Comparison of ENCODE assay signal across 1 cellular context in the genomic region with DNA sequence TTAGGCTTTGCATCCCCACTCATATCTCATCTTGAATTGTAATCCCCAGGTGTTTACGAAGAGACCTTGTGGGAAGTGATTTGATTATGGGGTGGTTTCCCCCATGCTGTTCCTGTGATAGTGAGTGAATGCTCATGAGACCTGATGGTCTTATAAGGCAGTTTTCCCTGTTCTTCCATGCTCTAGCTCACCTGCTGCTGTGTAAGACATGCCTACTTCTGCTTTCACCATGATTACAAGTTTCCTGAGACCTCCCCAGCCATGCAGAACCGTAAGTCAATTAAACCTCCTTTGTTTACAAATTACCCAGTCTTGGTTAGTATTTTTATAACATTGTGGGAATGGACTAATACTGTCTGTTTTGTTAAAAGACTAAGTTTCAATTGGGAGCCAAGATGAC.
A peak's percentile ranks its signal among the peaks of the same experiment; 100 is the strongest.
TF ChIP-seq lines count a peak whose summit lies in the region.

No MANE protein-coding gene starts in this region.

TF ChIP-seq in GM12878, 131 proteins besides CTCF, POLR2A, EP300 and RAD21 (continued from another document):
- TF ChIP-seq, protein P1, sequence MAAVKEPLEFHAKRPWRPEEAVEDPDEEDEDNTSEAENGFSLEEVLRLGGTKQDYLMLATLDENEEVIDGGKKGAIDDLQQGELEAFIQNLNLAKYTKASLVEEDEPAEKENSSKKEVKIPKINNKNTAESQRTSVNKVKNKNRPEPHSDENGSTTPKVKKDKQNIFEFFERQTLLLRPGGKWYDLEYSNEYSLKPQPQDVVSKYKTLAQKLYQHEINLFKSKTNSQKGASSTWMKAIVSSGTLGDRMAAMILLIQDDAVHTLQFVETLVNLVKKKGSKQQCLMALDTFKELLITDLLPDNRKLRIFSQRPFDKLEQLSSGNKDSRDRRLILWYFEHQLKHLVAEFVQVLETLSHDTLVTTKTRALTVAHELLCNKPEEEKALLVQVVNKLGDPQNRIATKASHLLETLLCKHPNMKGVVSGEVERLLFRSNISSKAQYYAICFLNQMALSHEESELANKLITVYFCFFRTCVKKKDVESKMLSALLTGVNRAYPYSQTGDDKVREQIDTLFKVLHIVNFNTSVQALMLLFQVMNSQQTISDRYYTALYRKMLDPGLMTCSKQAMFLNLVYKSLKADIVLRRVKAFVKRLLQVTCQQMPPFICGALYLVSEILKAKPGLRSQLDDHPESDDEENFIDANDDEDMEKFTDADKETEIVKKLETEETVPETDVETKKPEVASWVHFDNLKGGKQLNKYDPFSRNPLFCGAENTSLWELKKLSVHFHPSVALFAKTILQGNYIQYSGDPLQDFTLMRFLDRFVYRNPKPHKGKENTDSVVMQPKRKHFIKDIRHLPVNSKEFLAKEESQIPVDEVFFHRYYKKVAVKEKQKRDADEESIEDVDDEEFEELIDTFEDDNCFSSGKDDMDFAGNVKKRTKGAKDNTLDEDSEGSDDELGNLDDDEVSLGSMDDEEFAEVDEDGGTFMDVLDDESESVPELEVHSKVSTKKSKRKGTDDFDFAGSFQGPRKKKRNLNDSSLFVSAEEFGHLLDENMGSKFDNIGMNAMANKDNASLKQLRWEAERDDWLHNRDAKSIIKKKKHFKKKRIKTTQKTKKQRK (IDR thresholded peaks at IDR 0.05; ENCODE audit: low read depth, low read length), result no peak
- TF ChIP-seq WRNIP1 (IDR thresholded peaks at IDR 0.05; ENCODE audit: borderline replicate concordance, low read depth, low read length) (no peak), SRF (IDR thresholded peaks at IDR 0.05; ENCODE audit: low read depth in 2 of 2, low read length in 2 of 2) (peak in 1 of 2 experiments; percentile 78; a peak in 1 of 4 replicates), ZNF274 (IDR thresholded peaks at IDR 0.05; ENCODE audit: insufficient read depth, insufficient read length) (no peak), MTA2 (IDR thresholded peaks at IDR 0.05; ENCODE audit: low read depth) (peak; percentile 91), PAX5 (IDR thresholded peaks at IDR 0.05; ENCODE audit: borderline replicate concordance, low read depth, low read length) (peak; percentile 81), EZH2 (IDR thresholded peaks at IDR 0.05; ENCODE audit: borderline replicate concordance, control insufficient read depth, low read depth, low read length) (no peak), BHLHE40 (IDR thresholded peaks at IDR 0.05; ENCODE audit: borderline replicate concordance in 1 of 2, low read depth in 2 of 2, low read length in 1 of 2) (peak; percentile 46 to 79; a peak in 1 of 4 replicates), CREM (IDR thresholded peaks at IDR 0.05; ENCODE audit: low read depth) (no peak), KLF5 (IDR thresholded peaks at IDR 0.05; ENCODE audit: partially characterized antibody) (peak; percentile 78), SPI1 (IDR thresholded peaks at IDR 0.05; ENCODE audit: borderline replicate concordance, insufficient read depth, low read depth, low read length) (peak; percentile 57), NFXL1 (IDR thresholded peaks at IDR 0.05; ENCODE audit: borderline replicate concordance) (no peak), EED (IDR thresholded peaks at IDR 0.05; ENCODE audit: low read depth) (no peak), SUPT20H (IDR thresholded peaks at IDR 0.05; ENCODE audit: borderline replicate concordance, control insufficient read depth, low read depth, low read length) (no peak), ATF7 (IDR thresholded peaks at IDR 0.05; ENCODE audit: low read depth) (peak; percentile 55; the same call in 1 of the 2 replicates), NBN (IDR thresholded peaks at IDR 0.05) (peak; percentile 58), TAF1 (IDR thresholded peaks at IDR 0.05; ENCODE audit: borderline replicate concordance, low read depth, low read length) (no peak), SMARCA5 (IDR thresholded peaks at IDR 0.05) (no peak), FOXK2 (IDR thresholded peaks at IDR 0.05) (peak; percentile 66; the same call in 1 of the 2 replicates), DPF2 (IDR thresholded peaks at IDR 0.05) (peak; percentile 32; the same call in 1 of the 2 replicates), YBX1 (IDR thresholded peaks at IDR 0.05) (no peak), E2F8 (IDR thresholded peaks at IDR 0.05; ENCODE audit: low read depth, partially characterized antibody) (no peak), SP1 (IDR thresholded peaks at IDR 0.05; ENCODE audit: low read depth, low read length) (no peak), ZSCAN29 (IDR thresholded peaks at IDR 0.05) (no peak), MYC (IDR thresholded peaks at IDR 0.05; ENCODE audit: insufficient read depth, insufficient read length, insufficient replicate concordance, low read length, severe bottlenecking) (no peak), IRF5 (IDR thresholded peaks at IDR 0.05; ENCODE audit: borderline replicate concordance) (no peak), GATAD2B (conservative IDR thresholded peaks at IDR 0.05; ENCODE audit: low read depth) (0 out of 2 replicates have a peak, but pooled peaks have one; percentile 29), ESRRA (IDR thresholded peaks at IDR 0.05; ENCODE audit: low read length) (no peak), MEF2B (IDR thresholded peaks at IDR 0.05; ENCODE audit: partially characterized antibody, poor library complexity, severe bottlenecking) (peak; percentile 53), IKZF1 (conservative IDR thresholded peaks at IDR 0.05) (peak; percentile 84), IKZF2 (IDR thresholded peaks at IDR 0.05) (peak; percentile 91), NFYA (IDR thresholded peaks at IDR 0.05; ENCODE audit: borderline replicate concordance, low read depth, low read length) (no peak), IRF4 (IDR thresholded peaks at IDR 0.05; ENCODE audit: low read depth, low read length) (no peak), RELA (IDR thresholded peaks at IDR 0.05; ENCODE audit: borderline replicate concordance, partially characterized antibody) (no peak)
- TF ChIP-seq, protein P2, sequence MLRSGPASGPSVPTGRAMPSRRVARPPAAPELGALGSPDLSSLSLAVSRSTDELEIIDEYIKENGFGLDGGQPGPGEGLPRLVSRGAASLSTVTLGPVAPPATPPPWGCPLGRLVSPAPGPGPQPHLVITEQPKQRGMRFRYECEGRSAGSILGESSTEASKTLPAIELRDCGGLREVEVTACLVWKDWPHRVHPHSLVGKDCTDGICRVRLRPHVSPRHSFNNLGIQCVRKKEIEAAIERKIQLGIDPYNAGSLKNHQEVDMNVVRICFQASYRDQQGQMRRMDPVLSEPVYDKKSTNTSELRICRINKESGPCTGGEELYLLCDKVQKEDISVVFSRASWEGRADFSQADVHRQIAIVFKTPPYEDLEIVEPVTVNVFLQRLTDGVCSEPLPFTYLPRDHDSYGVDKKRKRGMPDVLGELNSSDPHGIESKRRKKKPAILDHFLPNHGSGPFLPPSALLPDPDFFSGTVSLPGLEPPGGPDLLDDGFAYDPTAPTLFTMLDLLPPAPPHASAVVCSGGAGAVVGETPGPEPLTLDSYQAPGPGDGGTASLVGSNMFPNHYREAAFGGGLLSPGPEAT (IDR thresholded peaks at IDR 0.05; ENCODE audit: low read depth), result peak; percentile 77; the same call in 1 of the 2 replicates
- TF ChIP-seq, protein P3, sequence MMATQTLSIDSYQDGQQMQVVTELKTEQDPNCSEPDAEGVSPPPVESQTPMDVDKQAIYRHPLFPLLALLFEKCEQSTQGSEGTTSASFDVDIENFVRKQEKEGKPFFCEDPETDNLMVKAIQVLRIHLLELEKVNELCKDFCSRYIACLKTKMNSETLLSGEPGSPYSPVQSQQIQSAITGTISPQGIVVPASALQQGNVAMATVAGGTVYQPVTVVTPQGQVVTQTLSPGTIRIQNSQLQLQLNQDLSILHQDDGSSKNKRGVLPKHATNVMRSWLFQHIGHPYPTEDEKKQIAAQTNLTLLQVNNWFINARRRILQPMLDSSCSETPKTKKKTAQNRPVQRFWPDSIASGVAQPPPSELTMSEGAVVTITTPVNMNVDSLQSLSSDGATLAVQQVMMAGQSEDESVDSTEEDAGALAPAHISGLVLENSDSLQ (IDR thresholded peaks at IDR 0.05), result no peak
- TF ChIP-seq, protein P4, sequence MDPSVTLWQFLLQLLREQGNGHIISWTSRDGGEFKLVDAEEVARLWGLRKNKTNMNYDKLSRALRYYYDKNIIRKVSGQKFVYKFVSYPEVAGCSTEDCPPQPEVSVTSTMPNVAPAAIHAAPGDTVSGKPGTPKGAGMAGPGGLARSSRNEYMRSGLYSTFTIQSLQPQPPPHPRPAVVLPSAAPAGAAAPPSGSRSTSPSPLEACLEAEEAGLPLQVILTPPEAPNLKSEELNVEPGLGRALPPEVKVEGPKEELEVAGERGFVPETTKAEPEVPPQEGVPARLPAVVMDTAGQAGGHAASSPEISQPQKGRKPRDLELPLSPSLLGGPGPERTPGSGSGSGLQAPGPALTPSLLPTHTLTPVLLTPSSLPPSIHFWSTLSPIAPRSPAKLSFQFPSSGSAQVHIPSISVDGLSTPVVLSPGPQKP (IDR thresholded peaks at IDR 0.05; ENCODE audit: low read depth, low read length), result no peak
- TF ChIP-seq, protein P5, sequence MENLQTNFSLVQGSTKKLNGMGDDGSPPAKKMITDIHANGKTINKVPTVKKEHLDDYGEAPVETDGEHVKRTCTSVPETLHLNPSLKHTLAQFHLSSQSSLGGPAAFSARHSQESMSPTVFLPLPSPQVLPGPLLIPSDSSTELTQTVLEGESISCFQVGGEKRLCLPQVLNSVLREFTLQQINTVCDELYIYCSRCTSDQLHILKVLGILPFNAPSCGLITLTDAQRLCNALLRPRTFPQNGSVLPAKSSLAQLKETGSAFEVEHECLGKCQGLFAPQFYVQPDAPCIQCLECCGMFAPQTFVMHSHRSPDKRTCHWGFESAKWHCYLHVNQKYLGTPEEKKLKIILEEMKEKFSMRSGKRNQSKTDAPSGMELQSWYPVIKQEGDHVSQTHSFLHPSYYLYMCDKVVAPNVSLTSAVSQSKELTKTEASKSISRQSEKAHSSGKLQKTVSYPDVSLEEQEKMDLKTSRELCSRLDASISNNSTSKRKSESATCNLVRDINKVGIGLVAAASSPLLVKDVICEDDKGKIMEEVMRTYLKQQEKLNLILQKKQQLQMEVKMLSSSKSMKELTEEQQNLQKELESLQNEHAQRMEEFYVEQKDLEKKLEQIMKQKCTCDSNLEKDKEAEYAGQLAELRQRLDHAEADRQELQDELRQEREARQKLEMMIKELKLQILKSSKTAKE (IDR thresholded peaks at IDR 0.05; ENCODE audit: low read depth, poor library complexity, severe bottlenecking), result peak; percentile 57
